ENCODE assay signal across 8 cellular contexts in the genomic region with DNA sequence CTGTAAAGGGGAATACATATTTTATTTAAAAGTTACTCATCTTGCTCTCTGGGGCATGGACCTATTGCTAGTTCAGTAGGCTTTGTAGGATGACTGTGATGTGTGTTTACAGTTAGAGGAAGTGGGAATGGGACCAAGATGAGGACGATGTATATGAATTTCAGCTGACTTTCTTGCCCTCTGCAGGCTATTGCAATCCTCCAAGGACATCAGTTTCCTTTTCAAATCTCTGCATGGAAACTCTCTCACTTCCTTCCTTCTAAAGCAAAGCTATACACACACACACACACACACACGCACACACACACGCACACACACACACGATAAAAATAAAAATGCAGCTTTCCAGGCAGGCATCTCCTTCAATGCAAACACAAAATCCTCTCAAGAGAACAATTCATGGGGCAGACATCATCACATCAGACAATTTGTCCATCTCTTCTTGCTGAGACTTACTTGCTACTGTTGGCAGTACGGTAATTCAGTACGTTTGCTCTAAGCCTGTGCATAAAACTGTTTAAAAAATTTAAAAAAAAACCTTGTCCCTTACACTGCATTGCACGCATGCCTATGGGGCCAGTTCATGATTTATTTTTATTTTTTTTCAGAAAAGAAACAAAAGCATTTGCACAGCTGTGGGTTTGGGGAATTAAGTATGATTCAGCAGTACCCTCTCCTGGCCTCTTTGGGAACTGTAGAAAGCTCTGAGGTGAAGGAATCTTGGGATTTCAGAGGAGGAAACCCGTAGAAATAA. TPM values are rescaled to one million over a fixed set of nuclear protein-coding genes. Genes with fewer than 3 reads are reported as not detected.
DNase-seq lines count a peak whose midpoint lies in the region; ATAC-seq and TF ChIP-seq lines count a peak whose summit lies in the region.

No MANE protein-coding gene starts in this region.

- no peak overlapping the region for H3K4me3 ChIP-seq in cardiac muscle cell

- no peaks in the 10 kb centered on the region for H3K36me3 Mint-ChIP-seq in activated naive CD4-positive, alpha-beta T cell treated with anti-CD3 and anti-CD28 coated beads, Interleukin-2, amount 10 ng/mL, durations not matched to agents 7 days and 5 days

- H3K9me3 Mint-ChIP-seq in activated naive CD4-positive, alpha-beta T cell treated with anti-CD3 and anti-CD28 coated beads, Interleukin-2, amount 10 ng/mL, durations not matched to agents 7 days and 5 days: peaks cover 3% of the 10 kb centered on the region

- no peaks in the 10 kb centered on the region for H3K36me3 ChIP-seq in cardiac muscle cell

- H3K27me3 Mint-ChIP-seq in activated naive CD4-positive, alpha-beta T cell treated with anti-CD3 and anti-CD28 coated beads, Interleukin-2, amount 10 ng/mL, durations not matched to agents 7 days and 5 days: peaks cover 4% of the 10 kb centered on the region

- peak; percentile 81 for TF ChIP-seq CTCF in cardiac muscle cell (IDR thresholded peaks at IDR 0.05; ENCODE audit: low read depth, low read length)

- DNase-seq in activated naive CD4-positive, alpha-beta T cell treated with anti-CD3 and anti-CD28 coated beads, Interleukin-2, amount 10 ng/mL, durations not matched to agents 7 days and 5 days: peak; percentile 45
- no peak for DNase-seq in activated naive CD4-positive, alpha-beta T cell (lab: John Stamatoyannopoulos, UW)
- DNase-seq in NCI-H1694 treated with DMSO at 0.1 percent for 48 hours (lab: John Stamatoyannopoulos, UW) (peak; percentile 27), cardiac muscle cell (ENCODE audit: low read depth in 1 of 2, low spot score in 1 of 2) (peak; percentile 47 to 79), renal cortical epithelial cell (ENCODE audit: low read depth) (peak; percentile 47)
- peak; percentile 17 for DNase-seq in activated naive CD4-positive, alpha-beta T cell treated with anti-CD3 and anti-CD28 coated beads, Interleukin-2, amount 50 U/mL, for 16 hours

- H3K27ac Mint-ChIP-seq in activated naive CD4-positive, alpha-beta T cell treated with anti-CD3 and anti-CD28 coated beads, Interleukin-2, amount 10 ng/mL, durations not matched to agents 7 days and 5 days: no peak overlapping the region

- CTCF ChIA-PET in activated naive CD4-positive, alpha-beta T cell treated with anti-CD3 and anti-CD28 coated beads, Interleukin-2, amount 10 ng/mL, durations not matched to agents 7 days and 5 days (lab: Charles Lee): interaction anchor here (0.6 to 3.6 kb wide), 40 partner anchors 9 to 1335 kb away, joined by 3 to 65 read pairs (median 4); partner anchors contain the start of gene CTLA4

- ATAC-seq in HG02610 (IDR thresholded peaks at IDR 0.05; ENCODE audit: unreplicated experiment) (no peak), HG03045 (IDR thresholded peaks at IDR 0.05; ENCODE audit: unreplicated experiment) (no peak)

- H3K27ac ChIP-seq in cardiac muscle cell: no peak overlapping the region

- H3K4me3 Mint-ChIP-seq in activated naive CD4-positive, alpha-beta T cell treated with anti-CD3 and anti-CD28 coated beads, Interleukin-2, amount 10 ng/mL, durations not matched to agents 7 days and 5 days: peak overlapping the region; percentile 5

- H3K9me3 ChIP-seq in cardiac muscle cell (ENCODE audit: low read depth): no peaks in the 10 kb centered on the region

- no peaks in the 10 kb centered on the region for H3K27me3 ChIP-seq in cardiac muscle cell

- no peaks in the 10 kb centered on the region for H3K4me1 ChIP-seq in cardiac muscle cell (ENCODE audit: low read depth)

- peaks cover 19% of the 10 kb centered on the region for H3K4me1 Mint-ChIP-seq in activated naive CD4-positive, alpha-beta T cell treated with anti-CD3 and anti-CD28 coated beads, Interleukin-2, amount 10 ng/mL, durations not matched to agents 7 days and 5 days

RNA-seq across cellular contexts. Expression of gene ICOS, which starts 27.2 kb away (rescaled TPM):
- total RNA-seq in cardiac muscle cell: not detected in 2 replicates
- not detected in 2 replicates for polyA plus RNA-seq in cardiac muscle cell
- not detected in 2 replicates for total RNA-seq in renal cortical epithelial cell

RNA-seq across cellular contexts. Expression of gene CTLA4, which starts 41.8 kb away (rescaled TPM):
- total RNA-seq in cardiac muscle cell (not detected in 2 replicates), renal cortical epithelial cell (not detected in 2 replicates)
- not detected in 2 replicates for polyA plus RNA-seq in cardiac muscle cell

Comparison
In these comparisons a context has a peak if more than half of its experiments do, and no peak if none do; other contexts are left out.
1. DNase-seq: peak in activated naive CD4-positive, alpha-beta T cell treated with anti-CD3 and anti-CD28 coated beads, Interleukin-2, amount 10 ng/mL, durations not matched to agents 7 days and 5 days (single experiment), NCI-H1694 treated with DMSO at 0.1 percent for 48 hours (single experiment), activated naive CD4-positive, alpha-beta T cell treated with anti-CD3 and anti-CD28 coated beads, Interleukin-2, amount 50 U/mL, for 16 hours (single experiment), cardiac muscle cell (2 of 2) and renal cortical epithelial cell (single experiment); none in activated naive CD4-positive, alpha-beta T cell (0 of 4).